8 cellular contexts compared by ENCODE assay signal in the genomic region with DNA sequence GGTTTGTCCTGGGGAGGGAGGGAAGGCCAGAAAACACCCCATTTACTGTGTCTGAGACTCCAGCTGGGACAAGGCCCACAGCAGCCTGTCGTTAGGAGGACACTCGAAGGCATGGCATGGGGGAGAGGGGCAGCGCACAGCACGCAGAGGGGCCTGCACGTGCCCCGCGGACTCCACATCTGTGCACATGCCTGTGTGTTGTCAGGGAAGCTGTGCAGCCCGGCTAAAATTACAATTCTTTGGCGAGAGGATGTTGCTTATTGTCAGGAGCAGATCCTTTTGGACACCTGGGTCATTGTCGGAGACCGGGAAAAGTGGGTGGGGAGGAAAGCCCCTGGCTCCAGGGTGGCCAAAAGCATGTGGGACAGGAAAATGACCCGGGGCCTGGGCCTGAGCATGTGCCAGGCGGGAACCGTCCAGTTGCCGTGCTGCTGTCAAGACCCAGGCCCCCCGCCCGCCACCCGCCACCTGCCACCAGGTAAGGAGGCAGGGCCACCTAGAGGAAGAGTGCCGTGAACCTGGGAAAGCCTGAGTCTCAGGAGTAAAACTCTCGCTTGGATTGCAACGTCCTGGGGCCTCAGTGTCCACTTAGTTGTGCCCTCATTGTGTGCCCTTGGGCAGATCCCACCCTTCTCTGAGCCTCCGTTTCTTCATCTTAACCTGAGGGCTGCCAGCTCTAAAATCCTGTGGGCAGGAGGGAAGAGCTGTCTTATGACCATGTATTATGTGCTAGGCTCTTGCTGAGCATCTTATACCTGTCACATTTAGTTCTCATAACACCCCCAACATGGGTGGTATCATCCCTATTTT.
A peak's percentile ranks its signal among the peaks of the same experiment; 100 is the strongest.
DNase-seq lines count a peak whose midpoint lies in the region; ATAC-seq and FAIRE-seq lines count a peak whose summit lies in the region.

No MANE protein-coding gene starts in this region.

- H3K9me3 Mint-ChIP-seq in T-helper 2 cell treated with Interferon-gamma antibody and Interleukin-4, amounts not matched to agents 5 μg/mL and 100 μg/mL, for 36 hours: no peaks in the 10 kb centered on the region
- no peaks in the 10 kb centered on the region for H3K9me3 Mint-ChIP-seq in memory B cell

- no peaks in the 10 kb centered on the region for H3K27me3 ChIP-seq in stomach smooth muscle (ENCODE audit: control insufficient read depth in 1 of 2, insufficient read depth in 2 of 2, low read length in 2 of 2)

- H3K4me1 ChIP-seq in stomach smooth muscle (ENCODE audit: control insufficient read depth, insufficient read depth, low read length): peaks cover 79% of the 10 kb centered on the region

- no peak for DNase-seq in T-helper 2 cell treated with Interferon-gamma antibody and Interleukin-4, amounts not matched to agents 5 μg/mL and 100 μg/mL, for 36 hours (ENCODE audit: low spot score)
- DNase-seq in T-helper 2 cell (no peak), memory B cell (ENCODE audit: low spot score in 2 of 2) (no peak), GM19240 (ENCODE audit: insufficient read length, low spot score) (no peak), RCC 7860 (ENCODE audit: low spot score) (no peak)
- DNase-seq in stimulated activated CD4-positive, alpha-beta T cell treated with anti-CD3 and anti-CD28 coated beads, Interleukin-1b, Interleukin-23, amount 100 ng/mL, for 48 hours: no peak

- H3K4me1 Mint-ChIP-seq in T-helper 2 cell treated with Interferon-gamma antibody and Interleukin-4, amounts not matched to agents 5 μg/mL and 100 μg/mL, for 36 hours (ENCODE audit: low read depth): peaks cover 53% of the 10 kb centered on the region
- H3K4me1 Mint-ChIP-seq in memory B cell: peaks cover 58% of the 10 kb centered on the region

- peak overlapping the region; percentile 86 for H3K27ac Mint-ChIP-seq in T-helper 2 cell treated with Interferon-gamma antibody and Interleukin-4, amounts not matched to agents 5 μg/mL and 100 μg/mL, for 36 hours
- H3K27ac Mint-ChIP-seq in memory B cell: peak overlapping the region; percentile 95

- FAIRE-seq in RCC 7860 (lab: Jason Lieb, UNC): no peak

- H3K9ac ChIP-seq in stomach smooth muscle (ENCODE audit: low read length in 2 of 2): no peak overlapping the region

- no peak for ATAC-seq in memory B cell (ENCODE audit: low read depth)

- peaks cover 8% of the 10 kb centered on the region in 2 donors for H3K36me3 ChIP-seq in stomach smooth muscle (ENCODE audit: control insufficient read depth in 2 of 2, insufficient read depth in 2 of 2, low read length in 2 of 2)

- H3K9me3 ChIP-seq in stomach smooth muscle (ENCODE audit: control insufficient read depth in 2 of 2, low read length in 2 of 2): no peaks in the 10 kb centered on the region

- H3K4me3 ChIP-seq in stomach smooth muscle (ENCODE audit: low read length in 2 of 2): no peak overlapping the region

- no peaks in the 10 kb centered on the region for H3K27me3 Mint-ChIP-seq in T-helper 2 cell treated with Interferon-gamma antibody and Interleukin-4, amounts not matched to agents 5 μg/mL and 100 μg/mL, for 36 hours (ENCODE audit: low read depth)
- no peaks in the 10 kb centered on the region for H3K27me3 Mint-ChIP-seq in memory B cell

- peaks cover 48% of the 10 kb centered on the region for H3K36me3 Mint-ChIP-seq in T-helper 2 cell treated with Interferon-gamma antibody and Interleukin-4, amounts not matched to agents 5 μg/mL and 100 μg/mL, for 36 hours (ENCODE audit: low read depth)
- H3K36me3 Mint-ChIP-seq in memory B cell: peaks cover 12% of the 10 kb centered on the region

- H3K27ac ChIP-seq in angular gyrus (ENCODE audit: low read depth, low read length) (peak overlapping the region; percentile 25), stomach smooth muscle (ENCODE audit: low read length) (peak overlapping the region; percentile 64)

- H3K4me3 Mint-ChIP-seq in T-helper 2 cell treated with Interferon-gamma antibody and Interleukin-4, amounts not matched to agents 5 μg/mL and 100 μg/mL, for 36 hours: peak overlapping the region; percentile 64
- no peak overlapping the region for H3K4me3 Mint-ChIP-seq in memory B cell
